ENCODE assay signal across 8 cellular contexts in the genomic region with DNA sequence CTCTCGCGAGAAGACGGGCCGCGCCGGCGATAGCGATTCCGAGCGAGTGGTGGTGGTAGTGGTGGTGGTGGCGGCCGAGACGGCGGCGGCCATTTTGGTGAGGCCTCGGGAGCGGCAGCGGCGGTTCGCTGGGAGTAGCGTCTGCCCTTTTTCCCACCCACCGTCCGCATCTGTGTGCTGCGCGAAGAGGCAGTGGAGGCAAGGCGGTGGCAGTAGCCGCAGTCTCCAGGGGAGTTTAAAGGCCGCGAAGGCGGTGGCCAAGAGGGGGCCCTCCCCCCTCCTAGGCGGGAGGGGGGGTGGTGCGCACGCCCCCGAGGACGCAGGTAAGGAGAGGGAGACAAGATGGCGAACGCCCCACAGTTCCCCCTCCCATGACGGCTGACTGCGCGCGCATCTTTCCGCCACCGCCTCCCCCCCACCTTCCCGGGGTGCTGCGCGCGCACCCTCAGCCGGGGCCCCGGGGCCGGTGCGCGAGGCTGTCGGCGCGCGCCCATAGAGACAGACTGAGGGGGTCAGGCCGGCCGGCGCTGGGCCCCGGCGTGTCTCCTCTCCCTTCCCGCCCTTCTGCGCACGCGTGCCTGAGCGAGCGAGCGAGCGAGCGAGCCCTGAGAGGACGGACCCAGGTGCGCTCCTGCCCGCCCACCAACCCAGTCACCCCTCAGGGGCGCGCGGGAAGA.
DNase-seq lines count a peak whose midpoint lies in the region; ATAC-seq lines count a peak whose summit lies in the region.

No MANE protein-coding gene starts in this region.

- peaks cover 16% of the 10 kb centered on the region for H3K4me1 Mint-ChIP-seq in memory B cell

- ATAC-seq in GM21360 (IDR thresholded peaks at IDR 0.05; ENCODE audit: unreplicated experiment): peak; percentile 48
- ATAC-seq in memory B cell (ENCODE audit: low read depth): peak; percentile 72

- peaks cover 11% of the 10 kb centered on the region for H3K36me3 Mint-ChIP-seq in memory B cell

- no peaks in the 10 kb centered on the region for H3K27me3 Mint-ChIP-seq in memory B cell

- no peaks in the 10 kb centered on the region for H3K9me3 Mint-ChIP-seq in memory B cell

- peak overlapping the region; percentile 100 for H3K27ac Mint-ChIP-seq in memory B cell

- DNase-seq in COR-L47 (lab: John Stamatoyannopoulos, UW) (peak; percentile 89), HS-5 (ENCODE audit: low read depth) (peak; percentile 82), NK-92 (lab: John Stamatoyannopoulos, UW; ENCODE audit: unreplicated experiment) (peak; percentile 93), memory B cell (ENCODE audit: low spot score in 2 of 2) (peak; percentile 98)
- peak; percentile 99 for DNase-seq in activated CD8-positive, alpha-beta memory T cell treated with anti-CD3 and anti-CD28 coated beads for 24 hours
- DNase-seq in effector CD8-positive, alpha-beta T cell (lab: John Stamatoyannopoulos, UW): peak; percentile 98
- DNase-seq in stimulated activated CD4-positive, alpha-beta T cell treated with anti-CD3 and anti-CD28 coated beads, TNF-alpha, amount 100 ng/mL, for 48 hours (ENCODE audit: low read depth in 3 of 3): peak; percentile 98 to 99 (median 99)

- peak overlapping the region; percentile 90 for H3K4me3 Mint-ChIP-seq in memory B cell

Comparison
In these comparisons a context has a peak if more than half of its experiments do, and no peak if none do; other contexts are left out.
1. Peak in every context shown above with its lines: DNase-seq and ATAC-seq.